In genomic region chr22:30238661-30239420, GRCh38 we compare ENCODE assay signal across 1 cellular context.
TF ChIP-seq lines count a peak whose summit lies in the region.

No MANE protein-coding gene starts in this region.

TF ChIP-seq in H1, 55 proteins besides CTCF, POLR2A, EP300 and RAD21:
- TF ChIP-seq SIRT6 (IDR thresholded peaks at IDR 0.05; ENCODE audit: low read length) = no peak
